In genomic region chr14:35821546-35822411, GRCh38 we compare ENCODE assay signal across 8 cellular contexts. TPM values are rescaled to one million over a fixed set of nuclear protein-coding genes. Genes with fewer than 3 reads are reported as not detected.
DNase-seq lines count a peak whose midpoint lies in the region; ATAC-seq and TF ChIP-seq lines count a peak whose summit lies in the region.

No MANE protein-coding gene starts in this region.

- H3K27me3 Mint-ChIP-seq in activated CD4-positive, alpha-beta T cell treated with anti-CD3 and anti-CD28 coated beads for 36 hours, result no peaks in the 10 kb centered on the region

- H3K4me3 Mint-ChIP-seq in activated CD4-positive, alpha-beta T cell treated with anti-CD3 and anti-CD28 coated beads for 36 hours, result no peak overlapping the region

- H3K4me3 ChIP-seq in right lobe of liver, result no peak overlapping the region

- H3K36me3 Mint-ChIP-seq in activated CD4-positive, alpha-beta T cell treated with anti-CD3 and anti-CD28 coated beads for 36 hours (ENCODE audit: low read depth), result no peaks in the 10 kb centered on the region

- peaks cover 5% of the 10 kb centered on the region for H3K4me1 Mint-ChIP-seq in activated CD4-positive, alpha-beta T cell treated with anti-CD3 and anti-CD28 coated beads for 36 hours

- no peak overlapping the region for H3K27ac Mint-ChIP-seq in activated CD4-positive, alpha-beta T cell treated with anti-CD3 and anti-CD28 coated beads for 36 hours

- no peak for ATAC-seq in activated CD4-positive, alpha-beta T cell treated with anti-CD3 and anti-CD28 coated beads for 36 hours
- no peak for ATAC-seq in right lobe of liver
- no peak for ATAC-seq in HG03378 (IDR thresholded peaks at IDR 0.05; ENCODE audit: unreplicated experiment)
- no peak for ATAC-seq in GM18861 (IDR thresholded peaks at IDR 0.05; ENCODE audit: unreplicated experiment)

- no peaks in the 10 kb centered on the region for H3K9me3 Mint-ChIP-seq in activated CD4-positive, alpha-beta T cell treated with anti-CD3 and anti-CD28 coated beads for 36 hours (ENCODE audit: low read depth)

- TF ChIP-seq CTCF in right lobe of liver (IDR thresholded peaks at IDR 0.05), result peak; percentile 63 to 89 (median 80)

- H3K27me3 ChIP-seq in right lobe of liver, result no peaks in the 10 kb centered on the region

- CTCF ChIA-PET in activated CD4-positive, alpha-beta T cell treated with anti-CD3 and anti-CD28 coated beads for 36 hours (lab: Charles Lee), result interaction anchor here (0.8 to 2.4 kb wide), 12 partner anchors 8 to 1120 kb away, joined by 3 to 10 read pairs (median 4); partner anchors contain the start of gene RALGAPA1

- H3K9me3 ChIP-seq in right lobe of liver, result no peaks in the 10 kb centered on the region

- intact Hi-C loops in activated CD4-positive, alpha-beta T cell treated with anti-CD3 and anti-CD28 coated beads for 36 hours (cut with DNase I, micrococcal nuclease), result no loop called here
- intact Hi-C loops in right lobe of liver (cut with DNase I), result no loop called here

- no peaks in the 10 kb centered on the region for H3K36me3 ChIP-seq in right lobe of liver

- WGBS in right lobe of liver (ENCODE audit: insufficient coverage, low coverage, low lambda C conversion rate, missing lambda C conversion rate), result 22% methylated on average over 7 of the region's 7 CpGs

- no peak overlapping the region for H3K27ac ChIP-seq in right lobe of liver

- no peak for TF ChIP-seq POLR2A in right lobe of liver (IDR thresholded peaks at IDR 0.05)

- H3K4me1 ChIP-seq in right lobe of liver, result no peaks in the 10 kb centered on the region

- DNase-seq in activated CD4-positive, alpha-beta T cell treated with anti-CD3 and anti-CD28 coated beads for 36 hours, result peak; percentile 37
- DNase-seq in activated CD4-positive, alpha-beta T cell treated with anti-CD3 and anti-CD28 coated beads, Interleukin-2, amount 50 U/mL, for 48 hours, result no peak
- DNase-seq in M059J (ENCODE audit: low read depth) (peak; percentile 52), amniotic epithelial cell (ENCODE audit: low read depth) (peak; percentile 46), right lobe of liver (no peak)
- DNase-seq in stimulated activated CD4-positive, alpha-beta T cell treated with anti-CD3 and anti-CD28 coated beads, Interleukin-4, amount 100 ng/mL, for 24 hours, result no peak

- POLR2A ChIA-PET in activated CD4-positive, alpha-beta T cell treated with anti-CD3 and anti-CD28 coated beads for 36 hours (lab: Charles Lee), result interaction anchor here (0.6 kb wide), 1 partner anchor 542 kb away, joined by 5 read pairs; no protein-coding TSS in a partner anchor

RNA-seq across cellular contexts. Expression of gene BRMS1L, which starts 4.4 kb away (rescaled TPM):
- 1 to 10 TPM; 5.3 to 7.8 TPM for total RNA-seq in activated CD4-positive, alpha-beta T cell treated with anti-CD3 and anti-CD28 coated beads for 36 hours
- 4.1 and 5.5 TPM in 2 replicates for total RNA-seq in M059J (2014; rRNA removed; shearing (Covaris generic))
- total RNA-seq in right lobe of liver, result 1 to 10 TPM; 2.3 to 6.2 (median 3.3) TPM

RNA-seq across cellular contexts. Expression of gene RALGAPA1, which starts 12.7 kb away (rescaled TPM):
- total RNA-seq in activated CD4-positive, alpha-beta T cell treated with anti-CD3 and anti-CD28 coated beads for 36 hours, result 10 to 100 TPM; 20.3 to 22.0 TPM
- total RNA-seq in M059J (2014; rRNA removed; shearing (Covaris generic)), result 13.4 and 16.0 TPM in 2 replicates
- 10 to 100 TPM; 16.2 to 23.3 (median 19.7) TPM for total RNA-seq in right lobe of liver

Comparison
In these comparisons a context has a peak if more than half of its experiments do, and no peak if none do; other contexts are left out.
1. DNase-seq: peak in activated CD4-positive, alpha-beta T cell treated with anti-CD3 and anti-CD28 coated beads for 36 hours (single experiment), M059J (single experiment) and amniotic epithelial cell (single experiment); none in activated CD4-positive, alpha-beta T cell treated with anti-CD3 and anti-CD28 coated beads, Interleukin-2, amount 50 U/mL, for 48 hours (0 of 2), right lobe of liver (0 of 3) and stimulated activated CD4-positive, alpha-beta T cell treated with anti-CD3 and anti-CD28 coated beads, Interleukin-4, amount 100 ng/mL, for 24 hours (single experiment).